28 cellular contexts compared by ENCODE assay signal in genomic region chr14:91548145-91548544, GRCh38.
"Had no signal": no experiment of that assay in that cellular context is flagged by ENCODE, and none has a peak within 500 bp of the region (broad histone marks: within the 10 kb centered on the region; RNA-seq: fewer than 3 reads in every experiment).

No MANE protein-coding gene starts in this region.

- H3K4me1 ChIP-seq: ascending aorta had no signal

- H3K36me3 ChIP-seq: ascending aorta, cardiac muscle cell had no signal

- H3K4me3 ChIP-seq: ascending aorta, cardiac muscle cell had no signal

- FAIRE-seq: bronchial epithelial cell, TTC549 had no signal

- DNase-seq: activated B cell treated with CpG ODN at 0.5 μM for 24 hours; activated CD4-positive, alpha-beta memory T cell treated with anti-CD3 and anti-CD28 coated beads for 36 hours; activated CD4-positive, alpha-beta T cell treated with anti-CD3 and anti-CD28 coated beads for 4 hours; activated CD4-positive, alpha-beta T cell treated with anti-CD3 and anti-CD28 coated beads, Interleukin-2, amount 10 ng/mL, durations not matched to agents 24 days and 14 days; activated CD4-positive, alpha-beta T cell treated with anti-CD3 and anti-CD28 coated beads, Interleukin-2, amount 50 U/mL, for 1 hour; activated CD4-positive, alpha-beta T cell treated with anti-CD3 and anti-CD28 coated beads, Interleukin-2, amount 50 U/mL, for 4 hours; activated CD4-positive, CD25-positive, alpha-beta regulatory T cell treated with anti-CD3 and anti-CD28 coated beads, Interleukin-2, amount 50 U/mL, for 72 hours; activated CD8-positive, alpha-beta memory T cell treated with anti-CD3 and anti-CD28 coated beads, Interleukin-2, amount 50 U/mL, for 48 hours; activated CD8-positive, alpha-beta T cell treated with anti-CD3 and anti-CD28 coated beads for 36 hours; activated effector memory CD4-positive, alpha-beta T cell treated with Interleukin-2 at 50 U/mL for 16 hours; activated gamma-delta T cell; activated naive CD4-positive, alpha-beta T cell treated with anti-CD3 and anti-CD28 coated beads, Interleukin-2, amount 10 ng/mL, durations not matched to agents 7 days and 5 days; activated naive CD4-positive, alpha-beta T cell treated with Interleukin-2 at 50 U/mL for 16 hours; activated naive CD8-positive, alpha-beta T cell treated with anti-CD3 and anti-CD28 coated beads, Interleukin-2, amount 10 ng/mL, durations not matched to agents 7 days and 5 days; activated naive CD8-positive, alpha-beta T cell treated with anti-CD3 and anti-CD28 coated beads, Interleukin-2, amount 50 U/mL, for 24 hours; activated T-cell treated with anti-CD3 and anti-CD28 coated beads, Interleukin-2, amount 50 U/mL, for 24 hours; activated T-cell treated with anti-CD3 and anti-CD28 coated beads, Interleukin-2, amount 50 U/mL, for 48 hours; amygdala; anterior cingulate cortex; caudate nucleus; cerebellar nuclear complex; T-helper 2 cell; T-helper 9 cell had no signal

- ATAC-seq: activated CD8-positive, alpha-beta T cell treated with anti-CD3 and anti-CD28 coated beads for 36 hours; activated naive CD8-positive, alpha-beta T cell treated with anti-CD3 and anti-CD28 coated beads, Interleukin-2, amount 50 U/mL, for 24 hours had no signal

- H3K27ac ChIP-seq: ascending aorta, cardiac muscle cell, VCaP had no signal

- H3K27me3 ChIP-seq: ascending aorta, cardiac muscle cell had no signal

- H3K9me3 ChIP-seq: ascending aorta had no signal
